Comparison of ENCODE assay signal across 1 cellular context in genomic region chr12:121420109-121420508, GRCh38.
TF ChIP-seq lines count a peak whose summit lies in the region.

No MANE protein-coding gene starts in this region.

TF ChIP-seq in H1, 55 proteins besides CTCF, POLR2A, EP300 and RAD21:
- TF ChIP-seq KDM5A (IDR thresholded peaks at IDR 0.05; ENCODE audit: low read length) (no peak), BCL11A (IDR thresholded peaks at IDR 0.05; ENCODE audit: low read depth in 2 of 2, low read length in 2 of 2) (no peak), MAFK (IDR thresholded peaks at IDR 0.05; ENCODE audit: low read depth, low read length) (no peak), ZNF274 (IDR thresholded peaks at IDR 0.05; ENCODE audit: borderline replicate concordance, extremely low read depth, low read length) (no peak), SAP30 (IDR thresholded peaks at IDR 0.05; ENCODE audit: insufficient read depth, insufficient replicate concordance, low read length) (no peak), CEBPB (IDR thresholded peaks at IDR 0.05; ENCODE audit: low read depth, low read length) (no peak), NANOG (IDR thresholded peaks at IDR 0.05; ENCODE audit: insufficient read depth, low read depth, low read length, poor library complexity, severe bottlenecking) (no peak), EGR1 (IDR thresholded peaks at IDR 0.05; ENCODE audit: borderline replicate concordance, low read depth, low read length) (no peak), TAF7 (optimal IDR thresholded peaks at IDR 0.05; ENCODE audit: borderline replicate concordance, low read depth, low read length) (no peak), YY1 (IDR thresholded peaks at IDR 0.05; ENCODE audit: low read depth, low read length) (no peak), CBX8 (IDR thresholded peaks at IDR 0.05; ENCODE audit: borderline replicate concordance, low read depth, low read length) (no peak), POLR2AphosphoS5 (IDR thresholded peaks at IDR 0.05; ENCODE audit: low read depth, low read length) (no peak), USF2 (IDR thresholded peaks at IDR 0.05; ENCODE audit: low read length) (no peak)
